ENCODE assay signal across 13 cellular contexts in the genomic region with DNA sequence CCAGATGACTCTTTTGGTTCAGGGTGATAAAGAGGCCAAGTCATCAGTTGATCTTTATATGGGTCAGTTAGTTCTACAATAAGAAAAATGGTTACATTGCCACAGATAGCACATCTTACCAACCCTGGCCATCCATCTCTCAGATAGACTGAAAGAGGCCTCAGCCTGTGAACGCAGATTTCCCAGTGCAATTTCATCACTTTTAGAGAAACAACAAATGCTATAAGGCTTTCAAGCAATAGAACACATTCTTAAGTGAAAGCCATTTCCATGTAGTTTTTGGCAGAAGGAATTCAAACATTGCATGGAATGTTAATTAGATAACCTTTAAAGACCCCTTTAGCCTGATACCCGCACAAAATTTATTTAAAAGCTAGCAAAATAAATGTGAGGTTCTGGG.
"Had no signal": no experiment of that assay in that cellular context is flagged by ENCODE, and none has a peak within 500 bp of the region (broad histone marks: within the 10 kb centered on the region; RNA-seq: fewer than 3 reads in every experiment).

No MANE protein-coding gene starts in this region.

- ATAC-seq: activated CD4-positive, alpha-beta T cell treated with anti-CD3 and anti-CD28 coated beads for 36 hours; body of pancreas; heart right ventricle; natural killer cell treated with Interleukin-12 subunit alpha and Interleukin-12 subunit beta and Interleukin-15 and Interleukin-18, amount 100 ng/mL, for 72 hours had no signal

- H3K27me3 ChIP-seq: body of pancreas, heart right ventricle, thyroid gland had no signal

- H3K4me1 ChIP-seq: body of pancreas, thyroid gland had no signal

- H3K4me3 ChIP-seq: body of pancreas, heart right ventricle, thyroid gland had no signal

- H3K9me3 ChIP-seq: body of pancreas, thyroid gland had no signal

- H3K27ac ChIP-seq: body of pancreas, heart right ventricle, thyroid gland had no signal

- DNase-seq: activated CD4-positive, alpha-beta memory T cell treated with anti-CD3 and anti-CD28 coated beads for 36 hours; activated CD4-positive, alpha-beta T cell treated with anti-CD3 and anti-CD28 coated beads for 36 hours; activated gamma-delta T cell treated with Interleukin-2 at 50 U/mL for 16 hours; activated T-cell treated with anti-CD3 and anti-CD28 coated beads for 4 hours; amniotic stem cell; body of pancreas; heart right ventricle; immature natural killer cell; nucleus accumbens; stimulated activated CD4-positive, alpha-beta T cell treated with anti-CD3 and anti-CD28 coated beads, Interleukin-2, amount 100 ng/mL, for 24 hours; stimulated activated naive CD4-positive, alpha-beta T cell treated with Interleukin-2 at 50 U/mL for 16 hours; thyroid gland had no signal

- H3K36me3 ChIP-seq: heart right ventricle, thyroid gland had no signal
